23 cellular contexts compared by ENCODE assay signal in the genomic region with DNA sequence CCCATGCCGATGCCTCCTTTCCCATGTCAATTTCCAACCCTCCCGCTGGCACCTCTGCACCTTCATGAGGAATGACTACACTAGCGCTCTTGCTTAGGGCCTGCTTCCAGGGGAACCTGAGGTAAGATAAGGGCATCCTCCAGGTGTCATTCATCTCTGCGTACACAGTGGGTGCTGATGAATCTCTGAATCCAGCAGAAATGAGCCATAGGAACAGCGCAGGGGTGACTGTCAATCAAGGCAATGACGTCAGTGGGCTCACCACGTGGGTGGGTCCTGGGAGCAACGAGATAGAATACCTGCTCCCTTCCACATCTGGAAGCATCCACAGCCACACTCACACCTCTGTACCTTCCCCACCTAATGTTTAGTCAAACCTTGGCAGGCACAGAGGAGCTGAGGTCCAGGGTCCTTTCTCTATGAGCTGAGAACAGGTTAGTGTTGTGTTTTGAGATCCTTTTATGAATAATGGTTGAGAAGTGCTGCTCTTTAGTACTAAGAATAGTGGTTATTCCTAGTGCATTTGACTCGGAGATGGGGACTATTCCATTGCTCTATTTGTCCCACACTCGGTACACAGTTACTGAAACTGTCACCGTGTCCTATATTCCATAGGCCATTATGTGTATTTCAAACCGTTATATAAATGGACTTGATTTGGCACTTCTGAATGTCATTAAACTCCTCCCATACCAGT.
A peak's percentile ranks its signal among the peaks of the same experiment; 100 is the strongest.
DNase-seq lines count a peak whose midpoint lies in the region; ATAC-seq, FAIRE-seq and TF ChIP-seq lines count a peak whose summit lies in the region.
"Had no signal": no experiment of that assay in that cellular context is flagged by ENCODE, and none has a peak within 500 bp of the region (broad histone marks: within the 10 kb centered on the region; RNA-seq: fewer than 3 reads in every experiment).

No MANE protein-coding gene starts in this region.

- H4K20me1 ChIP-seq in HepG2 (ENCODE audit: insufficient read depth, low read length) = 0 out of 2 replicates have a peak, but pooled peaks cover 2% of the 10 kb centered on the region
- H4K20me1 ChIP-seq: BLaER1 had no signal

- no peak for DNase-seq in HepG2 (ENCODE audit: low spot score)
- DNase-seq in right lobe of liver = no peak
- peak in 39 of 56 donors; percentile 5 to 83 (median 50) for DNase-seq in nucleus accumbens (lab: John Stamatoyannopoulos, UW)
- no peak for DNase-seq in NCI-H1417 treated with DMSO at 0.1 percent for 48 hours (lab: John Stamatoyannopoulos, UW)
- DNase-seq: ACHN; CD4-positive, alpha-beta T cell; COR-L47; DMS79; GOT3; NCI-H1105; NCI-H2029 treated with DMSO at 0.1 percent for 48 hours; NCI-H2171 treated with DMSO at 0.1 percent for 48 hours; NCI-H446 treated with DMSO at 0.1 percent for 48 hours; NCI-H526 treated with DMSO at 0.1 percent for 48 hours; Right ventricle myocardium superior had no signal

- intact Hi-C loops in HepG2 (cut with micrococcal nuclease; ENCODE audit: unreplicated experiment) = no loop called here
- intact Hi-C loops in right lobe of liver (cut with DNase I) = no loop called here

- CTCF ChIA-PET in HepG2 (lab: Yijun Ruan, JAX; ENCODE audit: low intra/inter-chr PET ratio, low total read pairs) = no interaction called here

- H3K36me3 ChIP-seq in HepG2 (replicated peaks in 1 of 2; ENCODE audit: control insufficient read depth in 1 of 2, insufficient read depth in 2 of 2, low read length in 2 of 2) (no peaks in the 10 kb centered on the region), right lobe of liver (no peaks in the 10 kb centered on the region)
- H3K36me3 ChIP-seq: BLaER1 had no signal

- H3K4me2 ChIP-seq in HepG2 (ENCODE audit: low read depth, low read length) = no peak overlapping the region
- H3K4me2 ChIP-seq: BLaER1, KMS-11 had no signal

- H3K27ac ChIP-seq in HepG2 (ENCODE audit: extremely low read length, insufficient read depth, low read length) (no peak overlapping the region), right lobe of liver (no peak overlapping the region), cingulate gyrus (ENCODE audit: low read depth, low read length) (peak overlapping the region; percentile 80)
- H3K27ac ChIP-seq: 22Rv1, BLaER1, KMS-11 had no signal

- TF ChIP-seq EP300 in HepG2 (IDR thresholded peaks at IDR 0.05; ENCODE audit: low read depth in 2 of 2, low read length in 2 of 2) (no peak), HepG2 (CRISPR knock-in tag; IDR thresholded peaks at IDR 0.05; ENCODE audit: borderline replicate concordance) (no peak)

- H3K4me3 ChIP-seq in HepG2 (replicated peaks in 1 of 3; ENCODE audit: insufficient read depth in 1 of 3, low read depth in 2 of 3, low read length in 3 of 3) = no peak overlapping the region
- no peak overlapping the region for H3K4me3 ChIP-seq in right lobe of liver
- H3K4me3 ChIP-seq: BLaER1 had no signal

- H3K79me2 ChIP-seq in HepG2 (ENCODE audit: insufficient read depth, low read length) = no peaks in the 10 kb centered on the region

- no peak for FAIRE-seq in HepG2 (lab: Jason Lieb, UNC)

- TF ChIP-seq CTCF in HepG2 (CRISPR knock-in tag; IDR thresholded peaks at IDR 0.05) (no peak), right lobe of liver (IDR thresholded peaks at IDR 0.05) (no peak)

- POLR2A ChIA-PET in HepG2 (lab: Yijun Ruan, JAX) = no interaction called here

- in situ Hi-C loops in HepG2 (cut with HindIII; ENCODE audit: extremely low pct_ligation_motif_present, low pct_unique_long_range_greater_than_20kb) = no loop called here

- no peaks in the 10 kb centered on the region for H3K4me1 ChIP-seq in HepG2 (ENCODE audit: insufficient read depth, low read length)
- H3K4me1 ChIP-seq in right lobe of liver = no peaks in the 10 kb centered on the region
- H3K4me1 ChIP-seq: BLaER1 had no signal

- TF ChIP-seq POLR2A in HepG2 (IDR thresholded peaks at IDR 0.05; ENCODE audit: insufficient read depth in 1 of 2, low read depth in 2 of 2, low read length in 2 of 2) = no peak
- no peak for TF ChIP-seq POLR2A in right lobe of liver (IDR thresholded peaks at IDR 0.05)

- no peak for TF ChIP-seq RAD21 in HepG2 (CRISPR knock-in tag; IDR thresholded peaks at IDR 0.05)

- no peak overlapping the region for H2AFZ ChIP-seq in HepG2 (ENCODE audit: low read length)

- no TSS peak for BruUV-seq in HepG2 (replicated peaks; lab: Mats Ljungman, UMichigan)

- ATAC-seq in HepG2 (no peak), right lobe of liver (no peak), HG03378 (IDR thresholded peaks at IDR 0.05; ENCODE audit: unreplicated experiment) (no peak), HG03469 (IDR thresholded peaks at IDR 0.05; ENCODE audit: unreplicated experiment) (no peak), GM19328 (IDR thresholded peaks at IDR 0.05; ENCODE audit: unreplicated experiment) (no peak)
- ATAC-seq: HCT116 had no signal

- WGBS in HepG2 (ENCODE audit: low lambda C conversion rate) = 10% methylated on average over 10 of the region's 12 CpGs
- WGBS in right lobe of liver (ENCODE audit: insufficient coverage, low coverage, low lambda C conversion rate, missing lambda C conversion rate) = 40% methylated on average over 6 of the region's 12 CpGs

- no peak overlapping the region for H3K9ac ChIP-seq in HepG2 (ENCODE audit: insufficient read depth, low read depth, low read length)
- H3K9ac ChIP-seq: BLaER1, KMS-11 had no signal

- peaks cover 4 to 28% of the 10 kb centered on the region in 2 experiments; a peak in 3 of 5 replicates for H3K27me3 ChIP-seq in HepG2 (ENCODE audit: control insufficient read depth in 1 of 2, insufficient read depth in 2 of 2, low read length in 2 of 2)
- H3K27me3 ChIP-seq in right lobe of liver = no peaks in the 10 kb centered on the region
- H3K27me3 ChIP-seq: BLaER1 had no signal

- H3K9me3 ChIP-seq in HepG2 (ENCODE audit: low read length) (no peaks in the 10 kb centered on the region), right lobe of liver (no peaks in the 10 kb centered on the region)
- H3K9me3 ChIP-seq: BLaER1 had no signal

TF ChIP-seq in HepG2, 621 proteins besides CTCF, POLR2A, EP300 and RAD21:
- TF ChIP-seq ATF7 (IDR thresholded peaks at IDR 0.05) (peak; percentile 84), ATF7 (CRISPR knock-in tag; IDR thresholded peaks at IDR 0.05) (no peak), SRSF9 (IDR thresholded peaks at IDR 0.05; ENCODE audit: borderline replicate concordance, insufficient read depth, low read depth, low read length, poor library complexity, severe bottlenecking) (no peak), CREB1 (IDR thresholded peaks at IDR 0.05) (peak; percentile 89), CREB1 (CRISPR knock-in tag; IDR thresholded peaks at IDR 0.05) (no peak)

Comparison
In these comparisons a context has a peak if more than half of its experiments do, and no peak if none do; other contexts are left out.
1. DNase-seq: peak in nucleus accumbens (39 of 56); none in HepG2 (single experiment), right lobe of liver (0 of 3) and NCI-H1417 treated with DMSO at 0.1 percent for 48 hours (single experiment).